In the genomic region with DNA sequence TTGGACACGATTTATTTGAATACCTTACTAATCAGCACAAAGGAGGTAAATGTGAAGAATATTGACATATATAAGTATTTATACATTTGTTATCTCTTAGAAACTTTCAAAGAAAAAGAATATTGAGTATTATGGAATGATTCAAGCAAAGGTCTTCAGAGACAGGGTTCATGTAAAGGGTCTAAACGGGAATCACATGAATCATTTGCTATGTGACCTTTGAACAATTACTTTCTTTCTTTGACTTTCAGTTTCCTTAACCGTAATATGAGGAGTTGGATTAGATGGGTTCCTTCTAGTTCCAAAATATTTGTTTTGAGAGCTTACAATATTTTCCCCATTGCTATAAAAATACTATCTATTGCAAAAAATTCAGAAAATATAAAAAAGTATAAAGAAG, we compare ENCODE assay signal across 26 cellular contexts. TPM values are rescaled to one million over a fixed set of nuclear protein-coding genes. Genes with fewer than 3 reads are reported as not detected.
"Had no signal": no experiment of that assay in that cellular context is flagged by ENCODE, and none has a peak within 500 bp of the region (broad histone marks: within the 10 kb centered on the region; RNA-seq: fewer than 3 reads in every experiment).

No MANE protein-coding gene starts in this region.

- H3K36me3 Mint-ChIP-seq: activated naive CD8-positive, alpha-beta T cell treated with anti-CD3 and anti-CD28 coated beads, Interleukin-2, amount 10 ng/mL, durations not matched to agents 7 days and 5 days had no signal

- H3K4me3 Mint-ChIP-seq: activated CD4-positive, alpha-beta memory T cell treated with anti-CD3 and anti-CD28 coated beads, Interleukin-2, amount 10 ng/mL, durations not matched to agents 7 days and 5 days; activated CD4-positive, alpha-beta T cell treated with anti-CD3 and anti-CD28 coated beads for 36 hours; activated naive CD8-positive, alpha-beta T cell treated with anti-CD3 and anti-CD28 coated beads, Interleukin-2, amount 10 ng/mL, durations not matched to agents 7 days and 5 days had no signal

- DNase-seq: activated CD4-positive, alpha-beta memory T cell treated with anti-CD3 and anti-CD28 coated beads, Interleukin-2, amount 10 ng/mL, durations not matched to agents 7 days and 5 days; activated CD4-positive, alpha-beta T cell treated with anti-CD3 and anti-CD28 coated beads for 36 hours; activated CD4-positive, alpha-beta T cell treated with anti-CD3 and anti-CD28 coated beads, Interleukin-2, amount 50 U/mL, for 1 hour; activated CD4-positive, CD25-positive, alpha-beta regulatory T cell; activated naive CD4-positive, alpha-beta T cell treated with anti-CD3 and anti-CD28 coated beads, Interleukin-2, amount 50 U/mL, for 16 hours; activated naive CD8-positive, alpha-beta T cell treated with anti-CD3 and anti-CD28 coated beads, Interleukin-2, amount 10 ng/mL, durations not matched to agents 7 days and 5 days; activated T-cell treated with anti-CD3 and anti-CD28 coated beads for 4 hours; activated T-cell treated with anti-CD3 and anti-CD28 coated beads, Interleukin-2, amount 50 U/mL, for 48 hours; adrenal gland; anterior cingulate cortex; caudate nucleus; NCI-H1048; NCI-H146; NCI-H187 treated with DMSO at 0.1 percent for 48 hours; NCI-H2171; NCI-H226; NCI-H510A; NCI-H526 treated with DMSO at 0.1 percent for 48 hours; NCI-H82; RPMI8226; SK-N-SH; T-helper 1 cell had no signal

- H3K9ac ChIP-seq: SK-N-SH had no signal

- H3K9me3 ChIP-seq: adrenal gland, breast epithelium, SK-N-SH had no signal

- H3K27me3 ChIP-seq: adrenal gland, breast epithelium had no signal

- H3K27ac ChIP-seq: adrenal gland, breast epithelium, VCaP had no signal

- ATAC-seq: activated CD4-positive, alpha-beta T cell treated with anti-CD3 and anti-CD28 coated beads for 36 hours; Right ventricle myocardium inferior had no signal

- H3K4me2 ChIP-seq: SK-N-SH had no signal

- H3K27ac Mint-ChIP-seq: activated CD4-positive, alpha-beta memory T cell treated with anti-CD3 and anti-CD28 coated beads, Interleukin-2, amount 10 ng/mL, durations not matched to agents 7 days and 5 days; activated CD4-positive, alpha-beta T cell treated with anti-CD3 and anti-CD28 coated beads for 36 hours; activated naive CD8-positive, alpha-beta T cell treated with anti-CD3 and anti-CD28 coated beads, Interleukin-2, amount 10 ng/mL, durations not matched to agents 7 days and 5 days; activated T-helper 2 cell treated with anti-CD3 and anti-CD28 coated beads, Interferon-gamma antibody, Interleukin-2, Interleukin-4, amounts not matched to agents 10 μg/mL and 5 μg/mL and 100 μg/mL, durations not matched to agents 14 hours and 24 hours and 36 hours had no signal

- H3K4me3 ChIP-seq: adrenal gland, breast epithelium had no signal

- H3K4me1 ChIP-seq: breast epithelium had no signal

- H3K9me3 Mint-ChIP-seq: activated CD4-positive, alpha-beta memory T cell treated with anti-CD3 and anti-CD28 coated beads, Interleukin-2, amount 10 ng/mL, durations not matched to agents 7 days and 5 days; activated naive CD8-positive, alpha-beta T cell treated with anti-CD3 and anti-CD28 coated beads, Interleukin-2, amount 10 ng/mL, durations not matched to agents 7 days and 5 days; activated T-helper 2 cell treated with anti-CD3 and anti-CD28 coated beads, Interferon-gamma antibody, Interleukin-2, Interleukin-4, amounts not matched to agents 10 μg/mL and 5 μg/mL and 100 μg/mL, durations not matched to agents 14 hours and 24 hours and 36 hours had no signal

- H3K36me3 ChIP-seq: adrenal gland, breast epithelium had no signal

- H3K4me1 Mint-ChIP-seq: activated CD4-positive, alpha-beta memory T cell treated with anti-CD3 and anti-CD28 coated beads, Interleukin-2, amount 10 ng/mL, durations not matched to agents 7 days and 5 days; activated CD4-positive, alpha-beta T cell treated with anti-CD3 and anti-CD28 coated beads for 36 hours; activated naive CD8-positive, alpha-beta T cell treated with anti-CD3 and anti-CD28 coated beads, Interleukin-2, amount 10 ng/mL, durations not matched to agents 7 days and 5 days had no signal

RNA-seq across cellular contexts. Expression of gene ENPP1, which starts 14.3 kb away (rescaled TPM):
- polyA plus RNA-seq: SK-N-SH had no signal
